ENCODE assay signal across 19 cellular contexts in genomic region chr2:241563981-241564595, GRCh38. TPM values are rescaled to one million over a fixed set of nuclear protein-coding genes. Genes with fewer than 3 reads are reported as not detected.
A peak's percentile ranks its signal among the peaks of the same experiment; 100 is the strongest.
DNase-seq lines count a peak whose midpoint lies in the region; ATAC-seq and TF ChIP-seq lines count a peak whose summit lies in the region.
"Had no signal": no experiment of that assay in that cellular context is flagged by ENCODE, and none has a peak within 500 bp of the region (broad histone marks: within the 10 kb centered on the region; RNA-seq: fewer than 3 reads in every experiment).

No MANE protein-coding gene starts in this region.

- CTCF ChIA-PET in HEK293 (lab: Yijun Ruan, JAX) (no interaction called here), OCI-LY7 (lab: Charles Lee; ENCODE audit: unreplicated experiment) (no interaction called here)

- H3K9me3 ChIP-seq in HEK293 (ENCODE audit: control insufficient read depth, insufficient read depth, low read depth, low read length): no peaks in the 10 kb centered on the region
- no peaks in the 10 kb centered on the region for H3K9me3 ChIP-seq in muscle layer of colon (ENCODE audit: low read length)
- no peaks in the 10 kb centered on the region for H3K9me3 ChIP-seq in subcutaneous abdominal adipose tissue (ENCODE audit: control insufficient read depth in 5 of 5, low read length in 5 of 5)
- no peaks in the 10 kb centered on the region for H3K9me3 ChIP-seq in OCI-LY7 (ENCODE audit: low read length)
- H3K9me3 ChIP-seq: psoas muscle, SK-N-SH had no signal

- H3K27ac ChIP-seq in HEK293 (ENCODE audit: extremely low read depth, low read depth, low read length) (no peak overlapping the region), dorsolateral prefrontal cortex (peak overlapping the region in 32 of 59 donors; percentile 5 to 100 (median 87)), muscle layer of colon (ENCODE audit: low read depth, low read length) (peak overlapping the region; percentile 73), subcutaneous abdominal adipose tissue (ENCODE audit: low read depth, low read length) (peak overlapping the region; percentile 69), OCI-LY7 (ENCODE audit: low read depth, low read length, poor library complexity, severe bottlenecking) (no peak overlapping the region)
- H3K27ac ChIP-seq: psoas muscle had no signal

- H3K9ac ChIP-seq in muscle layer of colon (ENCODE audit: low read length) (no peak overlapping the region), subcutaneous abdominal adipose tissue (ENCODE audit: low read length in 5 of 5) (peak overlapping the region in 1 of 5 donors; percentile 41)
- H3K9ac ChIP-seq: SK-N-SH had no signal

- H3K27me3 ChIP-seq in dorsolateral prefrontal cortex (peaks cover 0 to 3% (median 0%) of the 10 kb centered on the region in 45 donors), muscle layer of colon (ENCODE audit: control insufficient read depth in 1 of 2, insufficient read depth in 2 of 2, low read length in 2 of 2) (no peaks in the 10 kb centered on the region), subcutaneous abdominal adipose tissue (ENCODE audit: control insufficient read depth in 5 of 5, insufficient read depth in 4 of 5, low read length in 5 of 5) (no peaks in the 10 kb centered on the region)

- POLR2A ChIA-PET in HEK293 (lab: Yijun Ruan, JAX): no interaction called here
- POLR2A ChIA-PET in OCI-LY7 (lab: Charles Lee): no interaction called here

- H2AFZ ChIP-seq in OCI-LY7 (ENCODE audit: low read length): no peak overlapping the region

- no peak overlapping the region for H3K4me3 ChIP-seq in HEK293 (ENCODE audit: low read depth, low read length)
- H3K4me3 ChIP-seq in dorsolateral prefrontal cortex: peak overlapping the region in 1 of 59 donors; percentile 9
- peak overlapping the region in 1 of 2 donors; percentile 35 for H3K4me3 ChIP-seq in muscle layer of colon (ENCODE audit: low read depth in 1 of 2, low read length in 2 of 2)
- H3K4me3 ChIP-seq in subcutaneous abdominal adipose tissue (ENCODE audit: low read depth in 1 of 5, low read length in 5 of 5): no peak overlapping the region
- H3K4me3 ChIP-seq in OCI-LY7 (ENCODE audit: low read depth, low read length, poor library complexity, severe bottlenecking): no peak overlapping the region
- H3K4me3 ChIP-seq: psoas muscle had no signal

- H3K9me2 ChIP-seq in OCI-LY7 (ENCODE audit: insufficient read depth, low read length): no peaks in the 10 kb centered on the region
- H3K9me2 ChIP-seq: SK-N-SH had no signal

- TF ChIP-seq CTCF in HEK293 (tag by site-specific recombination; IDR thresholded peaks at IDR 0.05) (no peak), dorsolateral prefrontal cortex (IDR thresholded peaks at IDR 0.05 in 54 of 56, conservative IDR thresholded peaks at IDR 0.05 in 2 of 56; ENCODE audit: low read depth in 1 of 56, partially characterized antibody in 56 of 56) (no peak), omental fat pad (IDR thresholded peaks at IDR 0.05) (no peak), OCI-LY7 (conservative IDR thresholded peaks at IDR 0.05; ENCODE audit: low read length) (no peak)

- no peaks in the 10 kb centered on the region for H3K4me1 ChIP-seq in HEK293 (ENCODE audit: control insufficient read depth, insufficient read depth, low read length)
- peaks cover 55% of the 10 kb centered on the region for H3K4me1 ChIP-seq in muscle layer of colon (ENCODE audit: insufficient read depth, low read length)
- H3K4me1 ChIP-seq in subcutaneous abdominal adipose tissue (ENCODE audit: control insufficient read depth in 5 of 5, insufficient read depth in 5 of 5, low read length in 5 of 5): peaks cover 6 to 64% (median 53%) of the 10 kb centered on the region in 5 donors
- no peaks in the 10 kb centered on the region for H3K4me1 ChIP-seq in OCI-LY7 (ENCODE audit: insufficient read depth, low read length, poor library complexity, severe bottlenecking)

- DNase-seq in dorsolateral prefrontal cortex (peak in 2 of 10 donors; percentile 15 to 39), HuH-7.5 (ENCODE audit: low spot score) (no peak), omental fat pad (ENCODE audit: low spot score) (no peak), OCI-LY7 (ENCODE audit: low spot score) (no peak)
- DNase-seq in stimulated activated CD4-positive, alpha-beta T cell treated with anti-CD3 and anti-CD28 coated beads, Interleukin-2, amount 100 ng/mL, for 48 hours: no peak
- DNase-seq: activated CD4-positive, CD25-positive, alpha-beta regulatory T cell treated with anti-CD3 and anti-CD28 coated beads, Interleukin-2, amount 50 U/mL, for 72 hours; activated T-cell treated with anti-CD3 and anti-CD28 coated beads, Interleukin-2, amount 50 U/mL, for 72 hours; CD4-positive, alpha-beta memory T cell; hypothalamus; NCI-H1436; PC-3; SK-N-SH; stimulated activated CD4-positive, alpha-beta T cell treated with anti-CD3 and anti-CD28 coated beads, Interleukin-12 subunit alpha, Interleukin-12 subunit beta, amount 100 ng/mL, for 4 hours; T1000 had no signal

- H4K20me1 ChIP-seq in OCI-LY7 (ENCODE audit: insufficient read depth, low read length): no peaks in the 10 kb centered on the region

- no peaks in the 10 kb centered on the region for H3K79me2 ChIP-seq in OCI-LY7 (ENCODE audit: insufficient read depth, low read depth, low read length)

- intact Hi-C loops in dorsolateral prefrontal cortex (cut with DNase I) (loop anchor here (5.0 kb wide), 2 partner anchors 73 to 152 kb away; partner anchors contain the start of genes ATG4B (in 1 of the 2) and THAP4 (in 1 of the 2)), OCI-LY7 (cut with micrococcal nuclease; ENCODE audit: unreplicated experiment) (no loop called here)

- no peak for ATAC-seq in omental fat pad (ENCODE audit: low FRiP score)
- ATAC-seq: activated naive CD4-positive, alpha-beta T cell treated with anti-CD3 and anti-CD28 coated beads, Interleukin-2, amount 50 U/mL, for 72 hours; activated T-cell treated with anti-CD3 and anti-CD28 coated beads, Interleukin-2, amount 50 U/mL, for 72 hours; PC-3; psoas muscle had no signal

- H3K36me3 ChIP-seq in HEK293 (ENCODE audit: control insufficient read depth in 2 of 2, insufficient read depth in 1 of 2, low read length in 2 of 2): no peaks in the 10 kb centered on the region
- H3K36me3 ChIP-seq in muscle layer of colon (ENCODE audit: insufficient read depth, low read length): peaks cover 16% of the 10 kb centered on the region
- H3K36me3 ChIP-seq in subcutaneous abdominal adipose tissue (ENCODE audit: control insufficient read depth in 5 of 5, insufficient read depth in 5 of 5, low read length in 5 of 5): peaks cover 0 to 40% (median 30%) of the 10 kb centered on the region in 5 donors
- H3K36me3 ChIP-seq in OCI-LY7 (ENCODE audit: insufficient read depth, low read length): no peaks in the 10 kb centered on the region

- BruUV-seq in OCI-LY7 (replicated peaks; lab: Mats Ljungman, UMichigan): no TSS peak

- H3K4me2 ChIP-seq in OCI-LY7 (ENCODE audit: low read length): no peak overlapping the region
- H3K4me2 ChIP-seq: SK-N-SH had no signal

TF ChIP-seq in HEK293, 187 proteins besides CTCF, POLR2A, EP300 and RAD21 (continues in another document):
- no peak for TF ChIP-seq ZNF335 (tag by site-specific recombination; conservative IDR thresholded peaks at IDR 0.05)
- no peak for TF ChIP-seq ZNF747 (tag by site-specific recombination; IDR thresholded peaks at IDR 0.05)
- TF ChIP-seq MEIS1 (CRISPR knock-in tag; IDR thresholded peaks at IDR 0.05; ENCODE audit: borderline replicate concordance): no peak
- TF ChIP-seq ZNF133 (tag by site-specific recombination; IDR thresholded peaks at IDR 0.05): no peak
- TF ChIP-seq, protein P1, sequence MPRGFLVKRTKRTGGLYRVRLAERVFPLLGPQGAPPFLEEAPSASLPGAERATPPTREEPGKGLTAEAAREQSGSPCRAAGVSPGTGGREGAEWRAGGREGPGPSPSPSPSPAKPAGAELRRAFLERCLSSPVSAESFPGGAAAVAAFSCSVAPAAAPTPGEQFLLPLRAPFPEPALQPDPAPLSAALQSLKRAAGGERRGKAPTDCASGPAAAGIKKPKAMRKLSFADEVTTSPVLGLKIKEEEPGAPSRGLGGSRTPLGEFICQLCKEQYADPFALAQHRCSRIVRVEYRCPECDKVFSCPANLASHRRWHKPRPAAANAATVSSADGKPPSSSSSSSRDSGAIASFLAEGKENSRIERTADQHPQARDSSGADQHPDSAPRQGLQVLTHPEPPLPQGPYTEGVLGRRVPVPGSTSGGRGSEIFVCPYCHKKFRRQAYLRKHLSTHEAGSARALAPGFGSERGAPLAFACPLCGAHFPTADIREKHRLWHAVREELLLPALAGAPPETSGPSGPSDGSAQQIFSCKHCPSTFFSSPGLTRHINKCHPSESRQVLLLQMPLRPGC (tag by site-specific recombination; IDR thresholded peaks at IDR 0.05): no peak
- TF ChIP-seq ZNF548 (tag by site-specific recombination; IDR thresholded peaks at IDR 0.05): no peak
- no peak for TF ChIP-seq ZNF23 (tag by site-specific recombination; IDR thresholded peaks at IDR 0.05; ENCODE audit: borderline replicate concordance)
- no peak for TF ChIP-seq ZNF660 (tag by site-specific recombination; IDR thresholded peaks at IDR 0.05)
- no peak for TF ChIP-seq ZNF140 (tag by site-specific recombination; IDR thresholded peaks at IDR 0.05)
- no peak for TF ChIP-seq ZNF16 (tag by site-specific recombination; IDR thresholded peaks at IDR 0.05; ENCODE audit: low read depth)
- no peak for TF ChIP-seq REPIN1 (tag by site-specific recombination; IDR thresholded peaks at IDR 0.05; ENCODE audit: low read depth)
- TF ChIP-seq SP2 (tag by site-specific recombination; IDR thresholded peaks at IDR 0.05): no peak
- peak; percentile 90 for TF ChIP-seq ZIC2 (tag by site-specific recombination; IDR thresholded peaks at IDR 0.05)
- TF ChIP-seq ZNF37A (tag by site-specific recombination; IDR thresholded peaks at IDR 0.05): no peak
- TF ChIP-seq ZBTB8A (tag by site-specific recombination; IDR thresholded peaks at IDR 0.05): no peak
- TF ChIP-seq GLIS1 (tag by site-specific recombination; IDR thresholded peaks at IDR 0.05): peak; percentile 61
- no peak for TF ChIP-seq MYNN (tag by site-specific recombination; IDR thresholded peaks at IDR 0.05; ENCODE audit: borderline replicate concordance)
- no peak for TF ChIP-seq ZNF112 (tag by site-specific recombination; IDR thresholded peaks at IDR 0.05)
- TF ChIP-seq TRIM28 (IDR thresholded peaks at IDR 0.05; ENCODE audit: borderline replicate concordance, low read length): no peak
- TF ChIP-seq KLF1 (tag by site-specific recombination; IDR thresholded peaks at IDR 0.05): peak; percentile 71

RNA-seq across cellular contexts. Expression of gene BOK, which starts 5.5 kb away (rescaled TPM):
- total RNA-seq in dorsolateral prefrontal cortex (100 to 1,000 TPM in 17 of 120 experiments, 10 to 100 TPM in 103; 16.7 to 187 (median 53.1) TPM), omental fat pad (100 to 1,000 TPM in 1 of 4 donors, 10 to 100 TPM in 3; 79.6 to 179 (median 88.2) TPM), OCI-LY7 (2022) (not detected in 2 replicates)
- total RNA-seq in OCI-LY7 (2014; rRNA removed; shearing (Covaris generic)): not detected in 2 replicates
- total RNA-seq: CD4-positive, alpha-beta memory T cell had no signal

RNA-seq across cellular contexts. Expression of gene STK25, which starts 55.7 kb away (rescaled TPM):
- total RNA-seq in dorsolateral prefrontal cortex: 100 to 1,000 TPM; 138 to 233 (median 178) TPM
- total RNA-seq in omental fat pad: 100 to 1,000 TPM; 103 to 175 (median 126) TPM
- total RNA-seq in OCI-LY7 (2014; rRNA removed; shearing (Covaris generic)): 167 and 201 TPM in 2 replicates
- 120 and 135 TPM in 2 replicates for total RNA-seq in OCI-LY7 (2022)

Comparison
In these comparisons a context has a peak if more than half of its experiments do, and no peak if none do; other contexts are left out.
1. H3K27ac ChIP-seq: peak in dorsolateral prefrontal cortex (32 of 59), muscle layer of colon (single experiment) and subcutaneous abdominal adipose tissue (single experiment); none in HEK293 (single experiment) and OCI-LY7 (single experiment).
2. RNA of gene BOK, which starts 5.5 kb away (total RNA-seq): 79.6 to 179 TPM in omental fat pad and 16.7 to 187 TPM in dorsolateral prefrontal cortex; not detected in OCI-LY7; every median in the first group is over 10 times any median in the second.